31 cellular contexts compared by ENCODE assay signal in genomic region chr10:10207538-10207937, GRCh38.
"Had no signal": no experiment of that assay in that cellular context is flagged by ENCODE, and none has a peak within 500 bp of the region (broad histone marks: within the 10 kb centered on the region; RNA-seq: fewer than 3 reads in every experiment).

No MANE protein-coding gene starts in this region.

- H3K27ac ChIP-seq: adrenal gland, body of pancreas, esophagus muscularis mucosa, foreskin keratinocyte, gastrocnemius medialis, heart left ventricle had no signal

- FAIRE-seq: colon had no signal

- H3K9me3 ChIP-seq: body of pancreas had no signal

- H3K4me1 ChIP-seq: adrenal gland, body of pancreas, esophagus muscularis mucosa, foreskin keratinocyte, gastrocnemius medialis had no signal

- H3K27me3 ChIP-seq: adrenal gland, body of pancreas, esophagus muscularis mucosa, foreskin keratinocyte, gastrocnemius medialis, heart left ventricle had no signal

- ATAC-seq: activated CD4-positive, alpha-beta T cell treated with anti-CD3 and anti-CD28 coated beads for 36 hours; activated CD8-positive, alpha-beta memory T cell treated with anti-CD3 and anti-CD28 coated beads, Interleukin-2, amount 10 ng/mL, durations not matched to agents 7 days and 5 days; activated CD8-positive, alpha-beta T cell treated with anti-CD3 and anti-CD28 coated beads, Interleukin-2, amount 10 ng/mL, durations not matched to agents 7 days and 5 days; activated naive CD8-positive, alpha-beta T cell treated with anti-CD3 and anti-CD28 coated beads, Interleukin-2, amount 50 U/mL, for 24 hours; body of pancreas; effector memory CD8-positive, alpha-beta T cell; foreskin keratinocyte; gastrocnemius medialis; heart left ventricle had no signal

- DNase-seq: activated CD4-positive, alpha-beta memory T cell treated with anti-CD3 and anti-CD28 coated beads for 36 hours; activated CD4-positive, alpha-beta T cell treated with anti-CD3 and anti-CD28 coated beads for 36 hours; activated CD4-positive, alpha-beta T cell treated with anti-CD3 and anti-CD28 coated beads, Interleukin-2, amount 10 ng/mL, durations not matched to agents 24 days and 14 days; activated CD4-positive, CD25-positive, alpha-beta regulatory T cell; activated CD4-positive, CD25-positive, alpha-beta regulatory T cell treated with anti-CD3 and anti-CD28 coated beads, Interleukin-2, amount 50 U/mL, for 72 hours; activated CD8-positive, alpha-beta memory T cell treated with anti-CD3 and anti-CD28 coated beads, Interleukin-2, amount 10 ng/mL, durations not matched to agents 7 days and 5 days; activated CD8-positive, alpha-beta memory T cell treated with anti-CD3 and anti-CD28 coated beads, Interleukin-2, amount 50 U/mL, for 4 hours; activated CD8-positive, alpha-beta T cell treated with anti-CD3 and anti-CD28 coated beads, Interleukin-2, amount 10 ng/mL, durations not matched to agents 7 days and 5 days; activated effector memory CD4-positive, alpha-beta T cell treated with anti-CD3 and anti-CD28 coated beads, Interleukin-2, amount 50 U/mL, for 16 hours; activated naive CD4-positive, alpha-beta T cell treated with anti-CD3 and anti-CD28 coated beads for 36 hours; activated naive CD8-positive, alpha-beta T cell treated with anti-CD3 and anti-CD28 coated beads for 36 hours; activated naive CD8-positive, alpha-beta T cell treated with anti-CD3 and anti-CD28 coated beads, Interleukin-2, amount 50 U/mL, for 24 hours; activated T-cell treated with anti-CD3 and anti-CD28 coated beads, Interleukin-2, amount 50 U/mL, for 1 hour; activated T-cell treated with anti-CD3 and anti-CD28 coated beads, Interleukin-2, amount 50 U/mL, for 48 hours; adrenal gland; amygdala; aorta; body of pancreas; caudate nucleus; cortex of kidney; dermis blood vessel endothelial cell; effector CD4-positive, alpha-beta T cell; effector memory CD8-positive, alpha-beta T cell; erythroblast; foreskin keratinocyte; gastrocnemius medialis; glutamatergic neuron; heart left ventricle; T1000 had no signal

- H3K36me3 ChIP-seq: adrenal gland, esophagus muscularis mucosa, gastrocnemius medialis, heart left ventricle had no signal

- H3K4me3 ChIP-seq: adrenal gland, body of pancreas, esophagus muscularis mucosa, gastrocnemius medialis, heart left ventricle had no signal
